Comparison of ENCODE assay signal across 8 cellular contexts in the genomic region with DNA sequence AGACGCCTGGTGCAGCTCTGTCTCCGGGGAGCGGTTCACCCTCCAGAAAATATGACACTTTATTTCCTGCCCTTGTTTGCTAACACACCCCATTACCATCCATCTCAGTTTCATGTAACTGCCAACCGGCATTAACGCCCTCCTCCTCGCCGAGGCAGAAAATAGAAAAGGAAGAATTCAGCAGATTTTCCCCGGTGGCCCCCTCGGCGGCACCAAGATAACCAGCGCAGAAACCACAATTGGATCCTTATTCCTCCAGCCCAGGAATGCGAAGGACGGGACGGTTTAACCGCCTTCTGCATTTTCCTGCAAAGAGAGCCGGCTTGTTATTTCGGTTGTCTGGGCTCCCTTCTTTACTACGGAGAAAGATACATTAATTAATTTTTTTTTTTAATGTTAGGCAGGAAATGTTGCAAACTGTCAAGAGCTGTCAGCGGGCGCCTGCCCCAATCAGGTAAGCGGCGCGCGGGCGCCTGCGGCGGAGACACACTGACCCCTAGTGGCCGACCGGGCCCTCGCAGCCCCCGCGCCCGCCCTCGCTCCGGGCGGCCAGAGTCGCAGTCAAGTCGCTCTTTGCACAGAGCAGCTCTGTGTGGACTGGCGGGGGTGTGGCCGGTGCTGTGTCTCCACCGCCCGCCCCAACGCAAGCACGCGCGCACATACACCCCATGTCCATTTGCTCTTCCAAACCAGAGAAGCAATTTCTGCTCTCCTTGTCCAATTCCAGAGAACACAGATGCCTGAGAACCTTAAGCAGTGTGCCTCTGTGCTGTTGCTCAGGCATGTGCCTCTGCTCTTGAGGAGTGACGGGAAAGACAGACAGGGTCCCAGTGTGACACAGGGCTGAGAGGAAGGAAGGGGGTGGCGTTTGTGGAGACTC. TPM values are rescaled to one million over a fixed set of nuclear protein-coding genes. Genes with fewer than 3 reads are reported as not detected.
DNase-seq lines count a peak whose midpoint lies in the region; ATAC-seq and TF ChIP-seq lines count a peak whose summit lies in the region.

No MANE protein-coding gene starts in this region.

- H3K27ac ChIP-seq in Peyer's patch = no peak overlapping the region

- DNase-seq in Daoy (ENCODE audit: low read depth) (peak; percentile 70), Peyer's patch (peak; percentile 68 to 92 (median 90)), fibroblast of peridontal ligament (ENCODE audit: extremely low read depth) (peak; percentile 49), neural crest cell (ENCODE audit: low read depth, low spot score) (peak; percentile 87)
- DNase-seq in Jurkat, Clone E6-1 (ENCODE audit: low read depth, low spot score) = peak; percentile 82
- DNase-seq in activated T-helper 1 cell treated with anti-CD3 and anti-CD28 coated beads, Interleukin-12 subunit alpha, Interleukin-12 subunit beta, Interleukin-2, Interleukin-4 antibody, amounts not matched to agents 30 ng/mL and 10 ng/mL and 1 ng/mL, durations not matched to agents 14 hours and 24 hours and 36 hours (ENCODE audit: low spot score) = peak; percentile 87
- peak; percentile 88 to 93 for DNase-seq in stimulated activated naive CD8-positive, alpha-beta T cell treated with anti-CD3 and anti-CD28 coated beads, Interleukin-15, amount 100 ng/mL, for 72 hours

- ATAC-seq in GM21737 (IDR thresholded peaks at IDR 0.05; ENCODE audit: unreplicated experiment) = peak; percentile 89
- peak; percentile 95 for ATAC-seq in stimulated activated naive CD8-positive, alpha-beta T cell treated with anti-CD3 and anti-CD28 coated beads, Interleukin-15, amount 100 ng/mL, for 72 hours

- H3K27me3 ChIP-seq in Peyer's patch = no peaks in the 10 kb centered on the region

- no peaks in the 10 kb centered on the region for H3K27me3 Mint-ChIP-seq in activated T-helper 1 cell treated with anti-CD3 and anti-CD28 coated beads, Interleukin-12 subunit alpha, Interleukin-12 subunit beta, Interleukin-2, Interleukin-4 antibody, amounts not matched to agents 30 ng/mL and 10 ng/mL and 1 ng/mL, durations not matched to agents 14 hours and 24 hours and 36 hours (ENCODE audit: insufficient read depth)
- peaks cover 46% of the 10 kb centered on the region for H3K27me3 Mint-ChIP-seq in neural crest cell (ENCODE audit: low read depth)
- peaks cover 7% of the 10 kb centered on the region for H3K27me3 Mint-ChIP-seq in stimulated activated naive CD8-positive, alpha-beta T cell treated with anti-CD3 and anti-CD28 coated beads, Interleukin-15, amount 100 ng/mL, for 72 hours

- H3K9me3 Mint-ChIP-seq in activated T-helper 1 cell treated with anti-CD3 and anti-CD28 coated beads, Interleukin-12 subunit alpha, Interleukin-12 subunit beta, Interleukin-2, Interleukin-4 antibody, amounts not matched to agents 30 ng/mL and 10 ng/mL and 1 ng/mL, durations not matched to agents 14 hours and 24 hours and 36 hours = no peaks in the 10 kb centered on the region
- H3K9me3 Mint-ChIP-seq in neural crest cell = no peaks in the 10 kb centered on the region
- H3K9me3 Mint-ChIP-seq in stimulated activated naive CD8-positive, alpha-beta T cell treated with anti-CD3 and anti-CD28 coated beads, Interleukin-15, amount 100 ng/mL, for 72 hours = no peaks in the 10 kb centered on the region

- no peaks in the 10 kb centered on the region for H3K9me3 ChIP-seq in Peyer's patch

- peaks cover 25% of the 10 kb centered on the region for H3K4me1 Mint-ChIP-seq in activated T-helper 1 cell treated with anti-CD3 and anti-CD28 coated beads, Interleukin-12 subunit alpha, Interleukin-12 subunit beta, Interleukin-2, Interleukin-4 antibody, amounts not matched to agents 30 ng/mL and 10 ng/mL and 1 ng/mL, durations not matched to agents 14 hours and 24 hours and 36 hours (ENCODE audit: low read depth)
- H3K4me1 Mint-ChIP-seq in neural crest cell = peaks cover 11% of the 10 kb centered on the region
- peaks cover 41% of the 10 kb centered on the region for H3K4me1 Mint-ChIP-seq in stimulated activated naive CD8-positive, alpha-beta T cell treated with anti-CD3 and anti-CD28 coated beads, Interleukin-15, amount 100 ng/mL, for 72 hours

- no peaks in the 10 kb centered on the region for H3K36me3 ChIP-seq in Peyer's patch

- no peaks in the 10 kb centered on the region for H3K36me3 Mint-ChIP-seq in activated T-helper 1 cell treated with anti-CD3 and anti-CD28 coated beads, Interleukin-12 subunit alpha, Interleukin-12 subunit beta, Interleukin-2, Interleukin-4 antibody, amounts not matched to agents 30 ng/mL and 10 ng/mL and 1 ng/mL, durations not matched to agents 14 hours and 24 hours and 36 hours (ENCODE audit: low read depth)
- H3K36me3 Mint-ChIP-seq in neural crest cell (ENCODE audit: low read depth) = no peaks in the 10 kb centered on the region

- peak overlapping the region; percentile 67 for H3K4me3 ChIP-seq in Jurkat, Clone E6-1 (ENCODE audit: low read length)
- H3K4me3 ChIP-seq in Peyer's patch = peak overlapping the region in 3 of 4 donors; percentile 13 to 51 (median 40)

- H3K4me1 ChIP-seq in Peyer's patch = peaks cover 0 to 13% (median 0%) of the 10 kb centered on the region in 4 donors

- no peak for TF ChIP-seq POLR2A in Peyer's patch (IDR thresholded peaks at IDR 0.05)

- peak; percentile 69 to 100 (median 96) for TF ChIP-seq CTCF in Peyer's patch (IDR thresholded peaks at IDR 0.05)
- TF ChIP-seq CTCF in neural crest cell (conservative IDR thresholded peaks at IDR 0.05) = peak; percentile 99

- H3K27ac Mint-ChIP-seq in activated T-helper 1 cell treated with anti-CD3 and anti-CD28 coated beads, Interleukin-12 subunit alpha, Interleukin-12 subunit beta, Interleukin-2, Interleukin-4 antibody, amounts not matched to agents 30 ng/mL and 10 ng/mL and 1 ng/mL, durations not matched to agents 14 hours and 24 hours and 36 hours = peak overlapping the region; percentile 85
- H3K27ac Mint-ChIP-seq in neural crest cell (ENCODE audit: unreplicated experiment) = no peak overlapping the region
- peak overlapping the region; percentile 93 to 96 for H3K27ac Mint-ChIP-seq in stimulated activated naive CD8-positive, alpha-beta T cell treated with anti-CD3 and anti-CD28 coated beads, Interleukin-15, amount 100 ng/mL, for 72 hours

- intact Hi-C loops in activated T-helper 1 cell treated with anti-CD3 and anti-CD28 coated beads, Interleukin-12 subunit alpha, Interleukin-12 subunit beta, Interleukin-2, Interleukin-4 antibody, amounts not matched to agents 30 ng/mL and 10 ng/mL and 1 ng/mL, durations not matched to agents 14 hours and 24 hours and 36 hours (cut with micrococcal nuclease) = loop anchor here (1.0 to 10.0 kb wide), 6 partner anchors 17 to 755 kb away; no protein-coding TSS in a partner anchor

- peak overlapping the region; percentile 84 for H3K4me3 Mint-ChIP-seq in activated T-helper 1 cell treated with anti-CD3 and anti-CD28 coated beads, Interleukin-12 subunit alpha, Interleukin-12 subunit beta, Interleukin-2, Interleukin-4 antibody, amounts not matched to agents 30 ng/mL and 10 ng/mL and 1 ng/mL, durations not matched to agents 14 hours and 24 hours and 36 hours
- H3K4me3 Mint-ChIP-seq in neural crest cell = peak overlapping the region; percentile 68
- peak overlapping the region; percentile 83 to 90 for H3K4me3 Mint-ChIP-seq in stimulated activated naive CD8-positive, alpha-beta T cell treated with anti-CD3 and anti-CD28 coated beads, Interleukin-15, amount 100 ng/mL, for 72 hours

RNA-seq across cellular contexts. Expression of gene C17orf67, which starts 53.6 kb away (rescaled TPM):
- 0.17 TPM in 1 of 2 replicates, not detected in the other for total RNA-seq in Daoy (2014; rRNA removed; shearing (Covaris generic))
- polyA plus RNA-seq in Jurkat, Clone E6-1 (2012; ENCODE audit: insufficient read depth, insufficient read length) = 2.4 TPM
- total RNA-seq in Peyer's patch (10 to 100 TPM in 1 of 4 donors, 1 to 10 TPM in 1, not detected in 2; 1.7 to 10.7 TPM), neural crest cell (2.3 and 2.4 TPM in 2 replicates)
- total RNA-seq in activated T-helper 1 cell treated with anti-CD3 and anti-CD28 coated beads, Interleukin-12 subunit alpha, Interleukin-12 subunit beta, Interleukin-2, Interleukin-4 antibody, amounts not matched to agents 30 ng/mL and 10 ng/mL and 1 ng/mL, durations not matched to agents 14 hours and 24 hours and 36 hours = 3.1 TPM in 2 replicates

RNA-seq across cellular contexts. Expression of gene DGKE, which starts 53.8 kb away (rescaled TPM):
- 0.17 and 0.24 TPM in 2 replicates for total RNA-seq in Daoy (2014; rRNA removed; shearing (Covaris generic))
- 5.7 TPM for polyA plus RNA-seq in Jurkat, Clone E6-1 (2012; ENCODE audit: insufficient read depth, insufficient read length)
- total RNA-seq in Peyer's patch = 10 to 100 TPM in 1 of 4 donors, 1 to 10 TPM in 3; 4.2 to 12.4 (median 9.0) TPM
- total RNA-seq in activated T-helper 1 cell treated with anti-CD3 and anti-CD28 coated beads, Interleukin-12 subunit alpha, Interleukin-12 subunit beta, Interleukin-2, Interleukin-4 antibody, amounts not matched to agents 30 ng/mL and 10 ng/mL and 1 ng/mL, durations not matched to agents 14 hours and 24 hours and 36 hours = 31.8 and 34.3 TPM in 2 replicates
- 4.7 and 5.4 TPM in 2 replicates for total RNA-seq in neural crest cell
